8 cellular contexts compared by ENCODE assay signal in genomic region chr16:84143784-84144199, GRCh38. TPM values are rescaled to one million over a fixed set of nuclear protein-coding genes. Genes with fewer than 3 reads are reported as not detected.
DNase-seq lines count a peak whose midpoint lies in the region; ATAC-seq and TF ChIP-seq lines count a peak whose summit lies in the region.

No MANE protein-coding gene starts in this region.

- peaks cover 9 to 14% (median 12%) of the 10 kb centered on the region in 3 donors for H3K4me1 Mint-ChIP-seq in IgD-negative memory B cell

- no peak for DNase-seq in AG04449 (ENCODE audit: low read depth, low spot score)
- DNase-seq in mammary epithelial cell, result no peak
- DNase-seq in putamen (ENCODE audit: low spot score), result no peak
- no peak for DNase-seq in NCI-H128 (lab: John Stamatoyannopoulos, UW; ENCODE audit: unreplicated experiment)
- no peak for DNase-seq in glomerular visceral epithelial cell (ENCODE audit: extremely low spot score)

- dilution Hi-C loops in mammary epithelial cell (cut with HindIII; ENCODE audit: low sequenced_read_pairs), result no loop called here

- ATAC-seq in HG03520 (IDR thresholded peaks at IDR 0.05; ENCODE audit: unreplicated experiment), result no peak

- peak overlapping the region; percentile 89 to 98 (median 98) for H3K4me3 Mint-ChIP-seq in IgD-negative memory B cell

- H3K4me1 ChIP-seq in mammary epithelial cell (ENCODE audit: insufficient read depth, low read length), result peaks cover 7% of the 10 kb centered on the region
- peaks cover 0 to 11% of the 10 kb centered on the region in 2 donors for H3K4me1 ChIP-seq in muscle layer of duodenum (ENCODE audit: control insufficient read depth in 1 of 2, insufficient read depth in 2 of 2, low read length in 2 of 2)

- H3K27me3 ChIP-seq in mammary epithelial cell (ENCODE audit: insufficient read depth, low read length) (no peaks in the 10 kb centered on the region), muscle layer of duodenum (ENCODE audit: low read depth, low read length) (no peaks in the 10 kb centered on the region)

- no TSS peak for BruUV-seq in mammary epithelial cell (replicated peaks; lab: Mats Ljungman, UMichigan)

- POLR2A ChIA-PET in AG04449 (lab: Yijun Ruan, JAX), result no interaction called here

- H3K27ac ChIP-seq in mammary epithelial cell (ENCODE audit: insufficient read depth, low read depth, low read length) (no peak overlapping the region), muscle layer of duodenum (ENCODE audit: low read length) (no peak overlapping the region)

- H3K36me3 ChIP-seq in mammary epithelial cell (ENCODE audit: insufficient read depth, low read length), result no peaks in the 10 kb centered on the region
- no peaks in the 10 kb centered on the region for H3K36me3 ChIP-seq in muscle layer of duodenum (ENCODE audit: control insufficient read depth in 1 of 2, insufficient read depth in 2 of 2, low read length in 2 of 2)

- H3K9ac ChIP-seq in mammary epithelial cell (ENCODE audit: insufficient read depth, low read length), result no peak overlapping the region

- CTCF ChIA-PET in AG04449 (lab: Yijun Ruan, JAX) (interaction anchor here (1.0 kb wide), 2 partner anchors 27 to 59 kb away, joined by 3 read pairs; partner anchors contain the start of gene MBTPS1), mammary epithelial cell (lab: Charles Lee; ENCODE audit: low non-redundant PET) (no interaction called here)

- H3K4me3 ChIP-seq in AG04449 (ENCODE audit: low read depth, low read length), result peak overlapping the region; percentile 82
- peak overlapping the region; percentile 80 to 91 (median 85) for H3K4me3 ChIP-seq in mammary epithelial cell (replicated peaks in 1 of 3; ENCODE audit: insufficient read depth in 1 of 3, low read depth in 2 of 3, low read length in 3 of 3)
- H3K4me3 ChIP-seq in muscle layer of duodenum (ENCODE audit: low read depth in 1 of 2, low read length in 2 of 2), result peak overlapping the region; percentile 78 to 91

- peak overlapping the region; percentile 100 for H3K4me2 ChIP-seq in mammary epithelial cell (ENCODE audit: insufficient read depth, low read depth, low read length)

- no peaks in the 10 kb centered on the region for H3K9me3 Mint-ChIP-seq in IgD-negative memory B cell

- H3K27me3 Mint-ChIP-seq in IgD-negative memory B cell, result no peaks in the 10 kb centered on the region

- intact Hi-C loops in mammary epithelial cell (cut with micrococcal nuclease), result loop anchor here (5.0 kb wide), 1 partner anchor 61 kb away; no protein-coding TSS in a partner anchor

- in situ Hi-C loops in mammary epithelial cell (cut with MboI; ENCODE audit: low sequenced_read_pairs in 2 of 2), result no loop called here

- WGBS in mammary epithelial cell (ENCODE audit: low coverage, missing lambda C conversion rate), result 51% methylated on average over 7 of the region's 13 CpGs

- peak overlapping the region; percentile 50 to 92 (median 88) for H3K27ac Mint-ChIP-seq in IgD-negative memory B cell

- peaks cover 5% of the 10 kb centered on the region for H3K36me3 Mint-ChIP-seq in IgD-negative memory B cell

- peak overlapping the region; percentile 87 for H2AFZ ChIP-seq in mammary epithelial cell (ENCODE audit: low read depth, low read length)

- TF ChIP-seq CTCF in AG04449 (IDR thresholded peaks at IDR 0.05; ENCODE audit: insufficient read depth, low read length, missing control alignments) (no peak), mammary epithelial cell (conservative IDR thresholded peaks at IDR 0.05 in 1 of 2, IDR thresholded peaks at IDR 0.05 in 1 of 2; ENCODE audit: extremely low read depth in 1 of 2, insufficient read depth in 1 of 2, low read depth in 1 of 2, low read length in 2 of 2) (no peak)

- H3K9me3 ChIP-seq in mammary epithelial cell (replicated peaks; ENCODE audit: insufficient read depth, low read length) (no peaks in the 10 kb centered on the region), muscle layer of duodenum (ENCODE audit: control insufficient read depth in 1 of 2, low read length in 2 of 2) (no peaks in the 10 kb centered on the region)

- H4K20me1 ChIP-seq in mammary epithelial cell (ENCODE audit: insufficient read depth, low read length), result no peaks in the 10 kb centered on the region

- H3K79me2 ChIP-seq in mammary epithelial cell (ENCODE audit: insufficient read depth, low read length), result peaks cover 13% of the 10 kb centered on the region

RNA-seq across cellular contexts. Expression of gene HSDL1, which starts 1.2 kb away (rescaled TPM):
- polyA plus RNA-seq in IgD-negative memory B cell (12.3 TPM), mammary epithelial cell (10.5 TPM)
- 10 to 100 TPM; 14.5 to 15.5 TPM for total RNA-seq in mammary epithelial cell
- polyA minus RNA-seq in mammary epithelial cell, result 28.5 TPM

RNA-seq across cellular contexts. Expression of gene DNAAF1, which starts 1.3 kb away (rescaled TPM):
- polyA plus RNA-seq in IgD-negative memory B cell (not detected), mammary epithelial cell (not detected)
- under 1 TPM; 0.16 to 0.17 TPM for total RNA-seq in mammary epithelial cell
- not detected for polyA minus RNA-seq in mammary epithelial cell

RNA-seq across cellular contexts. Expression of gene MBTPS1, which starts 27.1 kb away (rescaled TPM):
- 52.2 TPM for polyA plus RNA-seq in IgD-negative memory B cell
- total RNA-seq in mammary epithelial cell, result 100 to 1,000 TPM in 1 of 2 donors, 10 to 100 TPM in 1; 65.0 to 101 TPM
- polyA plus RNA-seq in mammary epithelial cell, result 48.8 TPM
- polyA minus RNA-seq in mammary epithelial cell, result 146 TPM

RNA-seq across cellular contexts. Expression of gene TAF1C, which starts 43.1 kb away (rescaled TPM):
- polyA plus RNA-seq in IgD-negative memory B cell (6.5 TPM), mammary epithelial cell (19.6 TPM)
- total RNA-seq in mammary epithelial cell, result 10 to 100 TPM; 15.3 to 30.1 TPM
- 26.0 TPM for polyA minus RNA-seq in mammary epithelial cell

RNA-seq across cellular contexts. Expression of gene ADAD2, which starts 47.2 kb away (rescaled TPM):
- not detected for polyA plus RNA-seq in IgD-negative memory B cell
- total RNA-seq in mammary epithelial cell, result under 1 TPM in 1 of 2 donors, not detected in 1; 0.17 TPM
- polyA plus RNA-seq in mammary epithelial cell, result not detected
- not detected for polyA minus RNA-seq in mammary epithelial cell
